ENCODE assay signal across 10 cellular contexts in the genomic region with DNA sequence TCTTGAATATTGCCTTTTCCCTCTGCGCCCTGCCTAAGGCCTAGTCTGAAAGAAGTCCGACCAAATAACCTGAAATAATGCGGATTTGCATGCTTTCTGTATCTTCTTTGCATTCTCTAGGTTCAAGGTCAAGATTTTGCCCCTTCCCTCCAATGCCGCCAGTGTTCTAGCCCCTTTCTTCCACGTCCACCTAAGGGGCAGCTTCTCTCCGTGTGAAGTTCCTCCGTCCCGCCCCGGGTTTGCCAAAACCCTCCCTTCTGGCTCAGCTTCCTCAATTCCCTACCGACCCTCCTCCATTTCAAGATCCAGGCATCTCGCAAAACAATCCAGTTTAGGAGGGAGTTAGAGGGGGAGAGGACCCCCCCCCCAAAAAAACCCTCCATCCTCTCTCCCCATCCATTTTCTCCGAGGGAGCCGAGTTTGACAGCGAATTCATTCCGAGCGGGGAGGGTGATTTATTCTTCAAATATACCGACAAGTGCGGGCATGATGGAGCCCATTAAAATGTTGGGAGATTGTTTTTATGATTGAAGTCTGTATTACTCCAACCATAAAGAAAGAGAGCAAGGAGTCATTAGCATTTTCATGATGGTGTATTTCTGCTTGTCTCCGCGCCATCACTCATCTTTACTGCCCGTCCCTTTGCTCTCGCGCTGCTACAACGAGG. TPM values are rescaled to one million over a fixed set of nuclear protein-coding genes. Genes with fewer than 3 reads are reported as not detected.
DNase-seq lines count a peak whose midpoint lies in the region; ATAC-seq and TF ChIP-seq lines count a peak whose summit lies in the region.
"Had no signal": no experiment of that assay in that cellular context is flagged by ENCODE, and none has a peak within 500 bp of the region (broad histone marks: within the 10 kb centered on the region; RNA-seq: fewer than 3 reads in every experiment).

No MANE protein-coding gene starts in this region.

- H3K4me2 ChIP-seq in GM23248 (ENCODE audit: unreplicated experiment) (peak overlapping the region; percentile 64), parathyroid adenoma (ENCODE audit: low read length) (peak overlapping the region; percentile 72)

- H3K9me2 ChIP-seq in GM23248 (ENCODE audit: insufficient read depth) = no peaks in the 10 kb centered on the region

- no peaks in the 10 kb centered on the region for H3K79me2 ChIP-seq in GM23248 (ENCODE audit: insufficient read depth)
- H3K79me2 ChIP-seq in parathyroid adenoma = no peaks in the 10 kb centered on the region

- in situ Hi-C loops in GM23248 (cut with MboI) = no loop called here

- H3K9me3 ChIP-seq in GM23248 (ENCODE audit: low read depth) = no peaks in the 10 kb centered on the region
- H3K9me3 ChIP-seq in Peyer's patch = no peaks in the 10 kb centered on the region
- no peaks in the 10 kb centered on the region for H3K9me3 ChIP-seq in parathyroid adenoma (ENCODE audit: control insufficient read depth, low read length)
- H3K9me3 ChIP-seq in MG63 = no peaks in the 10 kb centered on the region

- TF ChIP-seq POLR2A in Peyer's patch (IDR thresholded peaks at IDR 0.05) = no peak

- no peak for TF ChIP-seq CTCF in Peyer's patch (IDR thresholded peaks at IDR 0.05)
- TF ChIP-seq CTCF in parathyroid adenoma (IDR thresholded peaks at IDR 0.05) = no peak

- H3K9ac ChIP-seq in GM23248 = no peak overlapping the region
- H3K9ac ChIP-seq in parathyroid adenoma = no peak overlapping the region

- WGBS in GM23248 (ENCODE audit: low coverage in 1 of 2, low lambda C conversion rate in 2 of 2, missing lambda C conversion rate in 2 of 2), 2 experiments = 59 to 60% methylated on average over 24 of the region's 24 CpGs

- H3K36me3 ChIP-seq in GM23248 (ENCODE audit: low read depth) = no peaks in the 10 kb centered on the region
- H3K36me3 ChIP-seq in Peyer's patch = no peaks in the 10 kb centered on the region
- H3K36me3 ChIP-seq in parathyroid adenoma (ENCODE audit: control insufficient read depth, insufficient read depth, low read length) = no peaks in the 10 kb centered on the region
- no peaks in the 10 kb centered on the region for H3K36me3 ChIP-seq in MG63

- intact Hi-C loops in left ventricle myocardium superior (cut with micrococcal nuclease) = no loop called here

- DNase-seq in GM23248 (no peak), Peyer's patch (no peak), left ventricle myocardium superior (no peak), MG63 (no peak), KG1 (lab: John Stamatoyannopoulos, UW) (no peak)

- H3F3A ChIP-seq in GM23248 (ENCODE audit: insufficient read depth) = no peaks in the 10 kb centered on the region; the same call in 1 of the 2 replicates

- no peak overlapping the region for H2AFZ ChIP-seq in GM23248
- peak overlapping the region; percentile 18 for H2AFZ ChIP-seq in parathyroid adenoma

- peaks cover 8% of the 10 kb centered on the region for H3K4me1 ChIP-seq in GM23248 (ENCODE audit: insufficient read depth)
- peaks cover 0 to 21% (median 16%) of the 10 kb centered on the region in 4 donors for H3K4me1 ChIP-seq in Peyer's patch
- no peaks in the 10 kb centered on the region for H3K4me1 ChIP-seq in parathyroid adenoma

- H3K27me3 ChIP-seq in GM23248 (replicated peaks; ENCODE audit: insufficient read depth) (peaks cover 46% of the 10 kb centered on the region), Peyer's patch (peaks cover 0 to 28% of the 10 kb centered on the region in 2 donors), parathyroid adenoma (ENCODE audit: control insufficient read depth, insufficient read depth, low read length) (no peaks in the 10 kb centered on the region), MG63 (peaks cover 31% of the 10 kb centered on the region)

- ATAC-seq in left ventricle myocardium superior (peak; percentile 16), HG03175 (IDR thresholded peaks at IDR 0.05; ENCODE audit: unreplicated experiment) (no peak), GM21723 (IDR thresholded peaks at IDR 0.05; ENCODE audit: unreplicated experiment) (no peak)

- no peak overlapping the region for H3K27ac ChIP-seq in GM23248
- H3K27ac ChIP-seq in Peyer's patch = no peak overlapping the region
- H3K27ac ChIP-seq in parathyroid adenoma = no peak overlapping the region

- H3K4me3 ChIP-seq in GM23248 (no peak overlapping the region), Peyer's patch (peak overlapping the region in 3 of 4 donors; percentile 1 to 41 (median 21)), parathyroid adenoma (ENCODE audit: low read depth, low read length) (peak overlapping the region; percentile 48), MG63 (no peak overlapping the region)

- no peaks in the 10 kb centered on the region for H4K20me1 ChIP-seq in GM23248 (ENCODE audit: insufficient read depth)

RNA-seq across cellular contexts. Expression of a gene that starts 20.9 kb away (rescaled TPM):
- total RNA-seq in GM23248 (2014; rRNA removed; shearing (Covaris generic)) = 191 and 257 TPM in 2 replicates
- polyA plus RNA-seq in GM23248 (2016; fragmentation: Nextera tagmentation; extraction: Ambion mirVana) = 266 TPM in 2 replicates
- 100 to 1,000 TPM; 118 to 246 (median 203) TPM for total RNA-seq in Peyer's patch
- total RNA-seq in left ventricle myocardium superior = 623 TPM
- total RNA-seq in MG63 (2014; rRNA removed; shearing (Covaris generic); ENCODE audit: low replicate concordance) = 213 and 230 TPM in 2 replicates

RNA-seq across cellular contexts. Expression of a gene that starts 30.5 kb away (rescaled TPM):
- 206 and 243 TPM in 2 replicates for total RNA-seq in GM23248 (2014; rRNA removed; shearing (Covaris generic))
- 149 and 155 TPM in 2 replicates for polyA plus RNA-seq in GM23248 (2016; fragmentation: Nextera tagmentation; extraction: Ambion mirVana)
- total RNA-seq in Peyer's patch (100 to 1,000 TPM in 3 of 4 donors, 10 to 100 TPM in 1; 79.7 to 342 (median 175) TPM), left ventricle myocardium superior (210 TPM)
- 35.7 and 42.4 TPM in 2 replicates for total RNA-seq in MG63 (2014; rRNA removed; shearing (Covaris generic); ENCODE audit: low replicate concordance)

RNA-seq across cellular contexts. Expression of a gene that starts 55.0 kb away (rescaled TPM):
- not detected in 2 replicates for total RNA-seq in GM23248 (2014; rRNA removed; shearing (Covaris generic))
- polyA plus RNA-seq in GM23248 (2016; fragmentation: Nextera tagmentation; extraction: Ambion mirVana) = not detected in 2 replicates
- not detected for total RNA-seq in Peyer's patch
- total RNA-seq in left ventricle myocardium superior = 2.4 TPM
- not detected in 2 replicates for total RNA-seq in MG63 (2014; rRNA removed; shearing (Covaris generic); ENCODE audit: low replicate concordance)
- total RNA-seq: RPMI7951, skeletal muscle tissue had no signal

Comparison
In these comparisons a context has a peak if more than half of its experiments do, and no peak if none do; other contexts are left out.
1. H3K4me3 ChIP-seq: peak in Peyer's patch (3 of 4) and parathyroid adenoma (single experiment); none in GM23248 (single experiment) and MG63 (single experiment).